Comparison of ENCODE assay signal across 13 cellular contexts in genomic region chr1:203534526-203534925, GRCh38. TPM values are rescaled to one million over a fixed set of nuclear protein-coding genes. Genes with fewer than 3 reads are reported as not detected.
DNase-seq lines count a peak whose midpoint lies in the region; ATAC-seq and TF ChIP-seq lines count a peak whose summit lies in the region.
"Had no signal": no experiment of that assay in that cellular context is flagged by ENCODE, and none has a peak within 500 bp of the region (broad histone marks: within the 10 kb centered on the region; RNA-seq: fewer than 3 reads in every experiment).

No MANE protein-coding gene starts in this region.

- TF ChIP-seq POLR2A in stomach (IDR thresholded peaks at IDR 0.05) = no peak

- peaks cover 0 to 3% of the 10 kb centered on the region in 2 donors for H3K27me3 Mint-ChIP-seq in CD8-positive, alpha-beta memory T cell
- H3K27me3 Mint-ChIP-seq: activated naive CD4-positive, alpha-beta T cell treated with anti-CD3 and anti-CD28 coated beads, Interleukin-2, amount 50 U/mL, for 24 hours had no signal

- H3K36me3 ChIP-seq in ascending aorta (no peaks in the 10 kb centered on the region), stomach (no peaks in the 10 kb centered on the region)
- no peaks in the 10 kb centered on the region for H3K36me3 ChIP-seq in CD8-positive, alpha-beta memory T cell (ENCODE audit: insufficient read depth, low read length)

- 64% methylated on average over 3 of the region's 3 CpGs for WGBS in right cardiac atrium
- WGBS in stomach, 5 donors = 54 to 88% (median 79%) methylated on average over 3 of the region's 3 CpGs

- H3K4me1 Mint-ChIP-seq in CD8-positive, alpha-beta memory T cell = peaks cover under 1 to 18% (median 13%) of the 10 kb centered on the region in 3 donors

- no peaks in the 10 kb centered on the region for H3K9me3 Mint-ChIP-seq in CD8-positive, alpha-beta memory T cell
- H3K9me3 Mint-ChIP-seq: activated naive CD4-positive, alpha-beta T cell treated with anti-CD3 and anti-CD28 coated beads, Interleukin-2, amount 50 U/mL, for 24 hours had no signal

- no peaks in the 10 kb centered on the region for H3K9me3 ChIP-seq in ascending aorta
- H3K9me3 ChIP-seq in right cardiac atrium (ENCODE audit: control insufficient read depth, low read length) = no peaks in the 10 kb centered on the region
- no peaks in the 10 kb centered on the region for H3K9me3 ChIP-seq in stomach
- H3K9me3 ChIP-seq in CD8-positive, alpha-beta memory T cell (ENCODE audit: low read length) = no peaks in the 10 kb centered on the region

- no peaks in the 10 kb centered on the region for H3K36me3 Mint-ChIP-seq in CD8-positive, alpha-beta memory T cell
- H3K36me3 Mint-ChIP-seq: activated naive CD4-positive, alpha-beta T cell treated with anti-CD3 and anti-CD28 coated beads, Interleukin-2, amount 50 U/mL, for 24 hours had no signal

- H3K27me3 ChIP-seq in ascending aorta = no peaks in the 10 kb centered on the region
- H3K27me3 ChIP-seq in right cardiac atrium (ENCODE audit: control insufficient read depth, insufficient read depth) = no peaks in the 10 kb centered on the region
- H3K27me3 ChIP-seq in stomach = no peaks in the 10 kb centered on the region
- no peaks in the 10 kb centered on the region for H3K27me3 ChIP-seq in CD8-positive, alpha-beta memory T cell (ENCODE audit: insufficient read depth, low read length, poor library complexity, severe bottlenecking)

- TF ChIP-seq EP300 in stomach (IDR thresholded peaks at IDR 0.05) = peak; percentile 65

- TF ChIP-seq CTCF in ascending aorta (IDR thresholded peaks at IDR 0.05) = no peak
- no peak for TF ChIP-seq CTCF in stomach (IDR thresholded peaks at IDR 0.05)

- H3K27ac Mint-ChIP-seq in CD8-positive, alpha-beta memory T cell = peak overlapping the region in 2 of 8 donors; percentile 3 to 47
- H3K27ac Mint-ChIP-seq: activated naive CD4-positive, alpha-beta T cell treated with anti-CD3 and anti-CD28 coated beads, Interleukin-2, amount 50 U/mL, for 24 hours had no signal

- CTCF ChIA-PET in CD8-positive, alpha-beta memory T cell (lab: Charles Lee) = no interaction called here

- peaks cover 4 to 23% of the 10 kb centered on the region in 2 donors for H3K4me1 ChIP-seq in ascending aorta
- peaks cover 5% of the 10 kb centered on the region for H3K4me1 ChIP-seq in right cardiac atrium (ENCODE audit: control insufficient read depth, insufficient read depth, low read length)
- peaks cover 22 to 72% (median 37%) of the 10 kb centered on the region in 4 donors for H3K4me1 ChIP-seq in stomach
- no peaks in the 10 kb centered on the region for H3K4me1 ChIP-seq in CD8-positive, alpha-beta memory T cell (ENCODE audit: insufficient read depth, low read length)

- peak; percentile 14 to 58 for ATAC-seq in right cardiac atrium

- intact Hi-C loops in ascending aorta (cut with DNase I) = no loop called here
- intact Hi-C loops in right cardiac atrium (cut with DNase I) = no loop called here
- intact Hi-C loops in stomach (cut with DNase I; ENCODE audit: low total_unique reads) = no loop called here

- POLR2A ChIA-PET in CD8-positive, alpha-beta memory T cell (lab: Charles Lee) = interaction anchor here (0.6 kb wide), 1 partner anchor 93 kb away, joined by 4 read pairs; no protein-coding TSS in a partner anchor

- H3K4me3 Mint-ChIP-seq in CD8-positive, alpha-beta memory T cell = no peak overlapping the region
- H3K4me3 Mint-ChIP-seq: activated naive CD4-positive, alpha-beta T cell treated with anti-CD3 and anti-CD28 coated beads, Interleukin-2, amount 50 U/mL, for 24 hours had no signal

- DNase-seq in GM04503 (ENCODE audit: low read depth) (peak; percentile 89), ascending aorta (ENCODE audit: low spot score in 2 of 2) (peak in 1 of 2 donors; percentile 93), right cardiac atrium (peak in 2 of 3 donors; percentile 71 to 81), stomach (no peak), middle frontal gyrus (ENCODE audit: extremely low spot score, low spot score) (no peak), ecto neural progenitor cell (ENCODE audit: low spot score) (no peak)
- DNase-seq in CD8-positive, alpha-beta memory T cell = no peak
- DNase-seq in stimulated activated CD4-positive, alpha-beta T cell treated with anti-CD3 and anti-CD28 coated beads, Interleukin-4, amount 100 ng/mL, for 4 hours = no peak
- DNase-seq: DMS79 treated with DMSO at 0.1 percent for 48 hours, NCI-H345 had no signal

- peak overlapping the region; percentile 75 to 76 for H3K27ac ChIP-seq in ascending aorta
- no peak overlapping the region for H3K27ac ChIP-seq in right cardiac atrium (ENCODE audit: low read length)
- peak overlapping the region in 3 of 5 donors; percentile 64 to 86 (median 73) for H3K27ac ChIP-seq in stomach
- H3K27ac ChIP-seq in CD8-positive, alpha-beta memory T cell (ENCODE audit: low read depth, low read length) = no peak overlapping the region

- no peak overlapping the region for H3K4me3 ChIP-seq in ascending aorta
- H3K4me3 ChIP-seq in right cardiac atrium (ENCODE audit: low read length) = no peak overlapping the region
- H3K4me3 ChIP-seq in stomach = no peak overlapping the region
- H3K4me3 ChIP-seq in CD8-positive, alpha-beta memory T cell (ENCODE audit: low read length) = no peak overlapping the region

RNA-seq across cellular contexts. Expression of gene OPTC, which starts 40.6 kb away (rescaled TPM):
- not detected for total RNA-seq in ascending aorta
- total RNA-seq in right cardiac atrium = not detected
- polyA plus RNA-seq in right cardiac atrium = not detected
- total RNA-seq in stomach = not detected
- not detected for polyA plus RNA-seq in stomach
- total RNA-seq in CD8-positive, alpha-beta memory T cell = not detected
- polyA plus RNA-seq in CD8-positive, alpha-beta memory T cell = not detected
- total RNA-seq: skeletal muscle tissue, temporal lobe had no signal

RNA-seq across cellular contexts. Expression of gene PRELP, which starts 58.9 kb away (rescaled TPM):
- 142 TPM for total RNA-seq in ascending aorta
- 100 to 1,000 TPM in 1 of 4 donors, 10 to 100 TPM in 3; 43.9 to 109 (median 67.4) TPM for total RNA-seq in right cardiac atrium
- polyA plus RNA-seq in right cardiac atrium = 61.9 TPM
- 10 to 100 TPM in 3 of 5 donors, 1 to 10 TPM in 2; 1.1 to 29.8 (median 10.7) TPM for total RNA-seq in stomach
- polyA plus RNA-seq in stomach = 10 to 100 TPM in 1 of 3 donors, 1 to 10 TPM in 2; 2.2 to 29.5 (median 3.2) TPM
- not detected for total RNA-seq in CD8-positive, alpha-beta memory T cell
- polyA plus RNA-seq in CD8-positive, alpha-beta memory T cell = not detected

Comparison
In these comparisons a context has a peak if more than half of its experiments do, and no peak if none do; other contexts are left out.
1. DNase-seq: peak in GM04503 (single experiment) and right cardiac atrium (2 of 3); none in stomach (single experiment), middle frontal gyrus (single experiment), CD8-positive, alpha-beta memory T cell (0 of 5), ecto neural progenitor cell (single experiment) and stimulated activated CD4-positive, alpha-beta T cell treated with anti-CD3 and anti-CD28 coated beads, Interleukin-4, amount 100 ng/mL, for 4 hours (0 of 2).
2. H3K27ac ChIP-seq: peak in ascending aorta (2 of 2) and stomach (3 of 5); none in right cardiac atrium (single experiment) and CD8-positive, alpha-beta memory T cell (single experiment).